In genomic region chr3:127569160-127569559, GRCh38 we compare ENCODE assay signal across 33 cellular contexts.
"Had no signal": no experiment of that assay in that cellular context is flagged by ENCODE, and none has a peak within 500 bp of the region (broad histone marks: within the 10 kb centered on the region; RNA-seq: fewer than 3 reads in every experiment).

No MANE protein-coding gene starts in this region.

- H3K4me1 ChIP-seq: body of pancreas had no signal

- FAIRE-seq: colon, endothelial cell of umbilical vein had no signal

- H3K9me3 Mint-ChIP-seq: activated B cell treated with CpG ODN at 0.5 μM for 24 hours; activated CD8-positive, alpha-beta T cell treated with anti-CD3 and anti-CD28 coated beads for 36 hours; activated T-helper 17 cell treated with anti-CD3 and anti-CD28 coated beads, Interleukin-2, amount 50 U/mL, for 72 hours; effector memory CD8-positive, alpha-beta T cell; T-helper 2 cell treated with Interferon-gamma antibody and Interleukin-4, amounts not matched to agents 5 μg/mL and 100 μg/mL, for 36 hours had no signal

- H3K27me3 Mint-ChIP-seq: activated B cell treated with CpG ODN at 0.5 μM for 24 hours; activated T-helper 17 cell treated with anti-CD3 and anti-CD28 coated beads, Interleukin-2, amount 50 U/mL, for 72 hours; effector memory CD8-positive, alpha-beta T cell had no signal

- H3K27ac Mint-ChIP-seq: activated B cell treated with CpG ODN at 0.5 μM for 24 hours; activated CD8-positive, alpha-beta T cell treated with anti-CD3 and anti-CD28 coated beads for 36 hours; activated naive CD8-positive, alpha-beta T cell; activated T-helper 17 cell treated with anti-CD3 and anti-CD28 coated beads, Interleukin-2, amount 50 U/mL, for 72 hours; effector memory CD8-positive, alpha-beta T cell; T-helper 17 cell; T-helper 2 cell treated with Interferon-gamma antibody and Interleukin-4, amounts not matched to agents 5 μg/mL and 100 μg/mL, for 36 hours had no signal

- H3K27me3 ChIP-seq: body of pancreas, esophagus squamous epithelium, gastroesophageal sphincter had no signal

- DNase-seq: activated B cell treated with CpG ODN at 0.5 μM for 24 hours; activated CD4-positive, alpha-beta T cell treated with anti-CD3 and anti-CD28 coated beads for 48 hours; activated CD4-positive, alpha-beta T cell treated with anti-CD3 and anti-CD28 coated beads, Interleukin-2, amount 50 U/mL, for 1 hour; activated CD4-positive, alpha-beta T cell treated with anti-CD3 and anti-CD28 coated beads, Interleukin-2, amount 50 U/mL, for 48 hours; activated CD8-positive, alpha-beta memory T cell treated with anti-CD3 and anti-CD28 coated beads for 24 hours; activated CD8-positive, alpha-beta T cell treated with anti-CD3 and anti-CD28 coated beads for 36 hours; activated effector memory CD4-positive, alpha-beta T cell treated with Interleukin-2 at 50 U/mL for 16 hours; activated gamma-delta T cell treated with Interleukin-2 at 50 U/mL for 16 hours; activated naive CD4-positive, alpha-beta T cell treated with anti-CD3 and anti-CD28 coated beads, Interleukin-2, amount 50 U/mL, for 16 hours; activated naive CD4-positive, alpha-beta T cell treated with Interleukin-2 at 50 U/mL for 16 hours; activated T-cell treated with anti-CD3 and anti-CD28 coated beads, Interleukin-2, amount 50 U/mL, for 1 hour; amygdala; aorta; body of pancreas; caudate nucleus; cortex of kidney; dermis blood vessel endothelial cell; effector CD4-positive, alpha-beta T cell; effector memory CD8-positive, alpha-beta T cell; esophagus squamous epithelium; foreskin melanocyte; heart right ventricle; T-helper 1 cell; T-helper 17 cell; T1000; WERI-Rb-1 had no signal

- H3K4me1 Mint-ChIP-seq: activated T-helper 17 cell treated with anti-CD3 and anti-CD28 coated beads, Interleukin-2, amount 50 U/mL, for 72 hours; T-helper 17 cell had no signal

- ATAC-seq: activated CD8-positive, alpha-beta T cell treated with anti-CD3 and anti-CD28 coated beads for 36 hours; activated T-helper 17 cell treated with anti-CD3 and anti-CD28 coated beads, Interleukin-2, amount 50 U/mL, for 72 hours; body of pancreas; effector memory CD8-positive, alpha-beta T cell; gastroesophageal sphincter; T-helper 17 cell had no signal

- H3K27ac ChIP-seq: body of pancreas, epithelial cell of prostate, esophagus squamous epithelium, gastroesophageal sphincter, heart right ventricle, WERI-Rb-1 had no signal

- H3K4me3 Mint-ChIP-seq: activated B cell treated with CpG ODN at 0.5 μM for 24 hours; activated CD8-positive, alpha-beta T cell treated with anti-CD3 and anti-CD28 coated beads for 36 hours; activated naive CD8-positive, alpha-beta T cell; activated T-helper 17 cell treated with anti-CD3 and anti-CD28 coated beads, Interleukin-2, amount 50 U/mL, for 72 hours; effector memory CD8-positive, alpha-beta T cell; T-helper 17 cell; T-helper 2 cell treated with Interferon-gamma antibody and Interleukin-4, amounts not matched to agents 5 μg/mL and 100 μg/mL, for 36 hours had no signal

- H3K9me3 ChIP-seq: body of pancreas, esophagus squamous epithelium, gastroesophageal sphincter, heart right ventricle had no signal

- H3K4me3 ChIP-seq: body of pancreas, esophagus squamous epithelium, gastroesophageal sphincter, heart right ventricle had no signal
